26 cellular contexts compared by ENCODE assay signal in genomic region chr2:80378-80777, GRCh38. TPM values are rescaled to one million over a fixed set of nuclear protein-coding genes. Genes with fewer than 3 reads are reported as not detected.
"Had no signal": no experiment of that assay in that cellular context is flagged by ENCODE, and none has a peak within 500 bp of the region (broad histone marks: within the 10 kb centered on the region; RNA-seq: fewer than 3 reads in every experiment).

No MANE protein-coding gene starts in this region.

- H3K36me3 Mint-ChIP-seq: naive B cell; stimulated activated effector memory CD8-positive, alpha-beta T cell treated with anti-CD3 and anti-CD28 coated beads, Interleukin-12 subunit alpha, Interleukin-12 subunit beta, amount 100 ng/mL, for 72 hours had no signal

- H3K27ac ChIP-seq: coronary artery, heart right ventricle, neutrophil, psoas muscle, right lobe of liver, suprapubic skin, tibial artery, upper lobe of left lung, vagina had no signal

- H3K4me1 Mint-ChIP-seq: naive B cell; nephron; stimulated activated effector memory CD8-positive, alpha-beta T cell treated with anti-CD3 and anti-CD28 coated beads, Interleukin-12 subunit alpha, Interleukin-12 subunit beta, amount 100 ng/mL, for 72 hours had no signal

- H3K4me3 ChIP-seq: coronary artery, heart right ventricle, lung, psoas muscle, right lobe of liver, suprapubic skin, tibial artery, upper lobe of left lung, vagina had no signal

- H3K4me1 ChIP-seq: heart right ventricle, psoas muscle, right lobe of liver, suprapubic skin, tibial artery, upper lobe of left lung, vagina had no signal

- H3K27ac Mint-ChIP-seq: naive B cell; nephron; stimulated activated effector memory CD8-positive, alpha-beta T cell treated with anti-CD3 and anti-CD28 coated beads, Interleukin-12 subunit alpha, Interleukin-12 subunit beta, amount 100 ng/mL, for 72 hours had no signal

- H3K9me3 ChIP-seq: neutrophil, psoas muscle, right lobe of liver, suprapubic skin, tibial artery, upper lobe of left lung, vagina had no signal

- H3K27me3 ChIP-seq: neutrophil, right lobe of liver, upper lobe of left lung, vagina had no signal

- ATAC-seq: esophagus mucosa; heart right ventricle; left cardiac atrium; left ventricle myocardium superior; psoas muscle; right lobe of liver; stimulated activated effector memory CD8-positive, alpha-beta T cell treated with anti-CD3 and anti-CD28 coated beads, Interleukin-12 subunit alpha, Interleukin-12 subunit beta, amount 100 ng/mL, for 72 hours; stimulated activated naive CD8-positive, alpha-beta T cell treated with anti-CD3 and anti-CD28 coated beads, Interleukin-15, Interleukin-2, amounts not matched to agents 100 U/mL and 50 U/mL, for 24 hours had no signal

- H3K4me3 Mint-ChIP-seq: naive B cell; nephron; stimulated activated effector memory CD8-positive, alpha-beta T cell treated with anti-CD3 and anti-CD28 coated beads, Interleukin-12 subunit alpha, Interleukin-12 subunit beta, amount 100 ng/mL, for 72 hours had no signal

- H3K9me3 Mint-ChIP-seq: stimulated activated effector memory CD8-positive, alpha-beta T cell treated with anti-CD3 and anti-CD28 coated beads, Interleukin-12 subunit alpha, Interleukin-12 subunit beta, amount 100 ng/mL, for 72 hours had no signal

- H3K36me3 ChIP-seq: heart right ventricle, neutrophil, right lobe of liver, suprapubic skin, tibial artery, upper lobe of left lung, vagina had no signal

- DNase-seq: effector CD4-positive, alpha-beta T cell; heart right ventricle; kidney; left cardiac atrium; left ventricle myocardium superior; mesendoderm; naive B cell; psoas muscle; retina; right lobe of liver; stimulated activated CD4-positive, alpha-beta T cell treated with anti-CD3 and anti-CD28 coated beads, Interleukin-4, amount 100 ng/mL, for 1 hour; stimulated activated CD8-positive, alpha-beta memory T cell treated with anti-CD3 and anti-CD28 coated beads, Interleukin-4, amount 100 ng/mL, for 48 hours; stimulated activated naive CD8-positive, alpha-beta T cell treated with anti-CD3 and anti-CD28 coated beads, Interleukin-15, Interleukin-2, amounts not matched to agents 100 U/mL and 50 U/mL, for 24 hours; tibial artery; upper lobe of left lung had no signal

RNA-seq across cellular contexts. Expression of gene FAM110C, which starts 34.1 kb away (rescaled TPM):
- total RNA-seq: fibroblast of lung, glomerular endothelial cell, osteoblast had no signal
- polyA plus RNA-seq: fibroblast of lung had no signal
